Comparison of ENCODE assay signal across 8 cellular contexts in the genomic region with DNA sequence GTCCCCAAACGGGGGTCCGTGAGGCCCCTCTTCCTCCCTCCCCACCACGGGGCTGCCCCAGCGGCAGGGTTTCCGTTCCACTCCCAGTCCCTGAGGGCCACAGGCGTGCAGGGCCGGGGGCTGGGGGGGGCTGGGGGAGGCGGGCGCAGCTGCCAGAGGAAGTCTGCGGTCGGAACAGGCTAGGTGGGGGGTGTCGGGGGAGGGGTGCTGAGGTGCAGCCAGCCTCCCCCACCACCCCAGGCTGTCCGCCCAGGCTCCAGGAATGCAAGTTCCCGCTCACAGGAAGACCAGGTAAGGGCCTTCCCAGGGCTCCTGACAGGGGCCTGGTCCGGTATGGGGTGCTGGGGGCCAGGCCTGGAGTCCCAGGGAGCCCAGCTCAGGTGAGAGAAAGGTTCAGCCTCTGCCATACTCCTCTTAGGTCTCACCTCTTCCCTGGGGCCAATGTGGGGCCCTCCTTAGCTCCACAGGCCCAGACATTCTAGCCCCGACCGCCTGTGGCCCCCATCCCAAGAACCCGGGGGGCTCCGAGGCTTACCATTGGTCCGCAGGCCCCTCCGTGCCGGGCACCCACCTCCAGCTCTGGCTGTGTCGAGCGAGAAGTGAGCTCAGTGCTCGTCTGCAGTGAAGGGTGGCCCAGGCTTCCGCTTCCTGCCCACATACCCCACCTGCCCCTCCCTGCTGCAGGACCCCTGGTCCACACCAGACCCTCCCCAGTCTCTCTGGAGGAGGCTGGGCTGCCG. TPM values are rescaled to one million over a fixed set of nuclear protein-coding genes. Genes with fewer than 3 reads are reported as not detected.
A peak's percentile ranks its signal among the peaks of the same experiment; 100 is the strongest.
DNase-seq lines count a peak whose midpoint lies in the region; ATAC-seq and TF ChIP-seq lines count a peak whose summit lies in the region.

A gene with protein sequence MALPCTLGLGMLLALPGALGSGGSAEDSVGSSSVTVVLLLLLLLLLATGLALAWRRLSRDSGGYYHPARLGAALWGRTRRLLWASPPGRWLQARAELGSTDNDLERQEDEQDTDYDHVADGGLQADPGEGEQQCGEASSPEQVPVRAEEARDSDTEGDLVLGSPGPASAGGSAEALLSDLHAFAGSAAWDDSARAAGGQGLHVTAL (minus strand): TSS at position 601 of the 740 bp plus-strand sequence. CDS start 63 bp downstream, at position 538.

- H3K4me3 ChIP-seq in GM12865 (ENCODE audit: low read depth, low read length) (peak within 1 kb of the TSS; percentile 88), OCI-LY3 (ENCODE audit: low read length) (peak within 1 kb of the TSS; percentile 83), osteoblast (ENCODE audit: insufficient read depth, low read length) (no peak within 1 kb of the TSS)

- peak; percentile 86 for DNase-seq in GM12865 (ENCODE audit: low read depth)
- peak; percentile 68 for DNase-seq in activated naive CD4-positive, alpha-beta T cell treated with Interleukin-2 at 50 U/mL for 16 hours
- DNase-seq in osteocyte (ENCODE audit: extremely low spot score, unreplicated experiment) = no peak
- DNase-seq in A172 (ENCODE audit: low spot score) = no peak
- no peak for DNase-seq in amniotic stem cell (lab: John Stamatoyannopoulos, UW)
- no peak for DNase-seq in osteoblast (ENCODE audit: insufficient read length, low spot score, missing footprints)

- H3K4me1 Mint-ChIP-seq in osteocyte (ENCODE audit: unreplicated experiment) = peaks cover 24% of the 10 kb centered on the region

- H3K4me2 ChIP-seq in OCI-LY3 (ENCODE audit: low read length) (peak within 1 kb of the TSS; percentile 99), osteoblast (ENCODE audit: insufficient read depth, low read length) (no peak within 1 kb of the TSS)

- H3K9me3 ChIP-seq in OCI-LY3 (ENCODE audit: insufficient read depth, low read length) = no peaks in the 10 kb centered on the region
- no peaks in the 10 kb centered on the region for H3K9me3 ChIP-seq in osteoblast (ENCODE audit: low read depth, low read length)

- H3K79me2 ChIP-seq in OCI-LY3 (ENCODE audit: low read length) (peaks cover 48% of the 10 kb centered on the region), osteoblast (ENCODE audit: insufficient read depth, low read length) (peaks cover 10% of the 10 kb centered on the region)

- H3K4me1 ChIP-seq in OCI-LY3 (ENCODE audit: low read length) (peaks cover 58% of the 10 kb centered on the region), osteoblast (ENCODE audit: insufficient read depth, low read length) (peaks cover 3% of the 10 kb centered on the region)

- H2AFZ ChIP-seq in OCI-LY3 (ENCODE audit: low read depth, low read length) (no peak within 1 kb of the TSS), osteoblast (ENCODE audit: low read length) (no peak within 1 kb of the TSS)

- H3K27me3 ChIP-seq in OCI-LY3 (ENCODE audit: low read depth, low read length) (no peaks in the 10 kb centered on the region), osteoblast (ENCODE audit: insufficient read depth, low read length) (no peaks in the 10 kb centered on the region)

- H3K9ac ChIP-seq in OCI-LY3 (ENCODE audit: low read length) = peak within 1 kb of the TSS; percentile 99

- H3K27ac ChIP-seq in OCI-LY3 (ENCODE audit: low read length) (peak within 1 kb of the TSS; percentile 96), osteoblast (ENCODE audit: low read depth, low read length) (no peak within 1 kb of the TSS)

- H4K20me1 ChIP-seq in OCI-LY3 (ENCODE audit: insufficient read depth, low read length) (no peaks in the 10 kb centered on the region), osteoblast (ENCODE audit: insufficient read depth, low read length) (peaks cover 5% of the 10 kb centered on the region)

- H3K9me3 Mint-ChIP-seq in osteocyte (ENCODE audit: unreplicated experiment) = no peaks in the 10 kb centered on the region

- H3K36me3 Mint-ChIP-seq in osteocyte (ENCODE audit: unreplicated experiment) = peaks cover 12% of the 10 kb centered on the region

- H3K4me3 Mint-ChIP-seq in osteocyte (ENCODE audit: unreplicated experiment) = no peak within 1 kb of the TSS

- H3K36me3 ChIP-seq in OCI-LY3 (replicated peaks; ENCODE audit: low read depth, low read length) (peaks cover 39% of the 10 kb centered on the region), osteoblast (ENCODE audit: insufficient read depth, low read length) (peaks cover 24% of the 10 kb centered on the region)

- H3K27ac Mint-ChIP-seq in osteocyte (ENCODE audit: unreplicated experiment) = peak within 1 kb of the TSS; percentile 18

- TF ChIP-seq CTCF in GM12865 (IDR thresholded peaks at IDR 0.05; ENCODE audit: insufficient read depth, low read depth, low read length, missing control alignments) (no peak), OCI-LY3 (IDR thresholded peaks at IDR 0.05; ENCODE audit: low read depth, low read length) (no peak), osteocyte (IDR thresholded peaks at IDR 0.05) (no peak), osteoblast (IDR thresholded peaks at IDR 0.05; ENCODE audit: extremely low read depth, low read depth, low read length) (no peak)

- H3K27me3 Mint-ChIP-seq in osteocyte (ENCODE audit: unreplicated experiment) = no peaks in the 10 kb centered on the region

- no peak for ATAC-seq in HG03039 (IDR thresholded peaks at IDR 0.05; ENCODE audit: unreplicated experiment)

RNA-seq across cellular contexts. Expression of the gene that starts here (rescaled TPM):
- total RNA-seq in osteocyte = 0.89 and 1.2 TPM in 2 replicates
- total RNA-seq in A172 (2014; rRNA removed; shearing (Covaris generic)) = 1.5 and 2.3 TPM in 2 replicates
- under 0.01 and 0.36 TPM in 2 replicates for total RNA-seq in osteoblast

Comparison
In these comparisons a context has a peak if more than half of its experiments do, and no peak if none do; other contexts are left out.
1. DNase-seq: peak in GM12865 (single experiment) and activated naive CD4-positive, alpha-beta T cell treated with Interleukin-2 at 50 U/mL for 16 hours (single experiment); none in osteocyte (single experiment), A172 (single experiment), amniotic stem cell (single experiment) and osteoblast (single experiment).